25 cellular contexts compared by ENCODE assay signal in genomic region chr6:21310736-21311135, GRCh38.
"Had no signal": no experiment of that assay in that cellular context is flagged by ENCODE, and none has a peak within 500 bp of the region (broad histone marks: within the 10 kb centered on the region; RNA-seq: fewer than 3 reads in every experiment).

No MANE protein-coding gene starts in this region.

- ATAC-seq: effector memory CD8-positive, alpha-beta T cell; esophagus mucosa; foreskin keratinocyte; gastrocnemius medialis; gastroesophageal sphincter; heart left ventricle; heart right ventricle had no signal

- H3K4me1 ChIP-seq: colonic mucosa, esophagus muscularis mucosa, foreskin keratinocyte, gastrocnemius medialis, gastroesophageal sphincter had no signal

- H3K27me3 ChIP-seq: colonic mucosa, esophagus muscularis mucosa, foreskin keratinocyte, gastrocnemius medialis, heart right ventricle had no signal

- H3K27ac ChIP-seq: colonic mucosa, coronary artery, dorsolateral prefrontal cortex, epithelial cell of prostate, esophagus muscularis mucosa, esophagus squamous epithelium, foreskin keratinocyte, gastrocnemius medialis, gastroesophageal sphincter, heart left ventricle, heart right ventricle had no signal

- H3K4me3 ChIP-seq: colonic mucosa, coronary artery, esophagus muscularis mucosa, esophagus squamous epithelium, gastrocnemius medialis, gastroesophageal sphincter, heart left ventricle, heart right ventricle had no signal

- H3K4me3 Mint-ChIP-seq: dendritic cell treated with granulocyte-macrophage colony-stimulating factor and Interleukin-4, amounts not matched to agents 40 ng/mL and 50 ng/mL, for 4 days; effector memory CD8-positive, alpha-beta T cell; endodermal cell had no signal

- H3K27ac Mint-ChIP-seq: dendritic cell treated with granulocyte-macrophage colony-stimulating factor and Interleukin-4, amounts not matched to agents 40 ng/mL and 50 ng/mL, for 4 days; effector memory CD8-positive, alpha-beta T cell; endodermal cell had no signal

- H3K27me3 Mint-ChIP-seq: dendritic cell treated with granulocyte-macrophage colony-stimulating factor and Interleukin-4, amounts not matched to agents 40 ng/mL and 50 ng/mL, for 4 days had no signal

- H3K36me3 ChIP-seq: colonic mucosa, esophagus muscularis mucosa, esophagus squamous epithelium, gastrocnemius medialis, gastroesophageal sphincter, heart left ventricle, heart right ventricle had no signal

- DNase-seq: colonic mucosa; cortex of kidney; dermis blood vessel endothelial cell; dorsolateral prefrontal cortex; effector CD4-positive, alpha-beta T cell; effector CD8-positive, alpha-beta T cell; effector memory CD4-positive, alpha-beta T cell; effector memory CD8-positive, alpha-beta T cell; endodermal cell; erythroblast; esophagus squamous epithelium; foreskin fibroblast; foreskin keratinocyte; foreskin melanocyte; gastrocnemius medialis; glutamatergic neuron; head of caudate nucleus; heart left ventricle; heart right ventricle had no signal

- H3K9me3 ChIP-seq: colonic mucosa, esophagus muscularis mucosa, esophagus squamous epithelium, gastrocnemius medialis, gastroesophageal sphincter, heart left ventricle, heart right ventricle had no signal

- H3K9me3 Mint-ChIP-seq: dendritic cell treated with granulocyte-macrophage colony-stimulating factor and Interleukin-4, amounts not matched to agents 40 ng/mL and 50 ng/mL, for 4 days; effector memory CD8-positive, alpha-beta T cell; endodermal cell had no signal
